In genomic region chr5:36442352-36442751, GRCh38 we compare ENCODE assay signal across 13 cellular contexts.
DNase-seq lines count a peak whose midpoint lies in the region; ATAC-seq, FAIRE-seq and TF ChIP-seq lines count a peak whose summit lies in the region.
"Had no signal": no experiment of that assay in that cellular context is flagged by ENCODE, and none has a peak within 500 bp of the region (broad histone marks: within the 10 kb centered on the region; RNA-seq: fewer than 3 reads in every experiment).

No MANE protein-coding gene starts in this region.

- peak overlapping the region; percentile 42 for H3K4me2 ChIP-seq in K562 (ENCODE audit: insufficient read depth, low read length)

- TF ChIP-seq POLR2A in K562 (conservative IDR thresholded peaks at IDR 0.05) = no peak

- no peak overlapping the region for H3K4me3 Mint-ChIP-seq in mesothelial cell of epicardium
- H3K4me3 Mint-ChIP-seq: HFFc6, T-cell had no signal

- no peaks in the 10 kb centered on the region for H3K9me3 Mint-ChIP-seq in mesothelial cell of epicardium
- H3K9me3 Mint-ChIP-seq: HFFc6, T-cell had no signal

- no peak for TF ChIP-seq CTCF in K562 (IDR thresholded peaks at IDR 0.05 in 2 of 3, conservative IDR thresholded peaks at IDR 0.05 in 1 of 3; ENCODE audit: insufficient read depth in 2 of 3, low read depth in 1 of 3, low read length in 3 of 3)
- no peak for TF ChIP-seq CTCF in mesothelial cell of epicardium (IDR thresholded peaks at IDR 0.05; ENCODE audit: unreplicated experiment)
- no peak for TF ChIP-seq CTCF in mucosa of descending colon (IDR thresholded peaks at IDR 0.05)

- no peaks in the 10 kb centered on the region for H3K27me3 ChIP-seq in K562 (ENCODE audit: control insufficient read depth in 2 of 2, insufficient read depth in 2 of 2, low read length in 2 of 2)
- H3K27me3 ChIP-seq: transverse colon had no signal

- CTCF ChIA-PET in K562 (lab: Yijun Ruan, JAX; ENCODE audit: low intra/inter-chr PET ratio) = interaction anchor here (0.6 kb wide), 1 partner anchor 486 kb away, joined by 3 read pairs; no protein-coding TSS in a partner anchor

- BruUV-seq in K562 (replicated peaks; lab: Mats Ljungman, UMichigan) = no TSS peak

- peak; percentile 88 for FAIRE-seq in K562 (lab: Jason Lieb, UNC)

- H3K4me3 ChIP-seq in K562 (no peak overlapping the region), mucosa of descending colon (no peak overlapping the region)
- H3K4me3 ChIP-seq: transverse colon had no signal

- peak; percentile 70 for ATAC-seq in K562
- ATAC-seq in mucosa of descending colon = no peak
- no peak for ATAC-seq in GM19463 (IDR thresholded peaks at IDR 0.05; ENCODE audit: unreplicated experiment)
- ATAC-seq: T-cell had no signal

- no peaks in the 10 kb centered on the region for H4K20me1 ChIP-seq in K562 (replicated peaks; ENCODE audit: control insufficient read depth, insufficient read depth, low read length)

- peak overlapping the region; percentile 93 for H3K27ac Mint-ChIP-seq in mesothelial cell of epicardium
- H3K27ac Mint-ChIP-seq: HFFc6, T-cell had no signal

- no peaks in the 10 kb centered on the region for H3K27me3 Mint-ChIP-seq in mesothelial cell of epicardium (ENCODE audit: low read depth)

- DNase-seq in SIG-M5 treated with dmso at 0.1 percent for 504 hours (lab: John Stamatoyannopoulos, UW; ENCODE audit: unreplicated experiment) (peak; percentile 39), SIG-M5 (lab: John Stamatoyannopoulos, UW) (no peak), KBM-7 (peak; percentile 85), K562 (ENCODE audit: extremely low read depth in 1 of 4, low spot score in 3 of 4) (peak; percentile 64 to 83 (median 72)), mesothelial cell of epicardium (ENCODE audit: low spot score in 2 of 2, unreplicated experiment in 2 of 2) (peak in 1 of 2 experiments; percentile 49), mucosa of descending colon (no peak), midbrain (lab: John Stamatoyannopoulos, UW) (no peak)
- DNase-seq: activated naive CD4-positive, alpha-beta T cell treated with anti-CD3 and anti-CD28 coated beads, Interleukin-2, amount 50 U/mL, for 16 hours; NCI-H2081 treated with DMSO at 0.1 percent for 48 hours; T-cell; transverse colon had no signal

- peak; percentile 86 for TF ChIP-seq EP300 in K562 (IDR thresholded peaks at IDR 0.05; ENCODE audit: low read length)

- 8% methylated on average over 7 of the region's 7 CpGs for WGBS in K562 (ENCODE audit: insufficient coverage, low coverage, missing lambda C conversion rate)

- H3K9me1 ChIP-seq in K562 (ENCODE audit: control insufficient read depth, insufficient read depth, low read length) = no peaks in the 10 kb centered on the region

- H3K4me1 Mint-ChIP-seq in mesothelial cell of epicardium = peaks cover 67% of the 10 kb centered on the region

- H3K4me1 ChIP-seq in K562 (replicated peaks in 1 of 2; ENCODE audit: control insufficient read depth in 2 of 2, insufficient read depth in 2 of 2, low read length in 2 of 2) (peaks cover 30 to 50% of the 10 kb centered on the region in 2 experiments; a peak in 4 of 5 replicates), mucosa of descending colon (ENCODE audit: low read depth) (no peaks in the 10 kb centered on the region)
- H3K4me1 ChIP-seq: transverse colon had no signal

- TF ChIP-seq RAD21 in K562 (CRISPR knock-in tag; conservative IDR thresholded peaks at IDR 0.05 in 1 of 2, IDR thresholded peaks at IDR 0.05 in 1 of 2) = no peak

- peak overlapping the region; percentile 24 for H3K27ac ChIP-seq in K562 (ENCODE audit: extremely low read depth, low read depth, low read length)
- H3K27ac ChIP-seq: transverse colon had no signal

- H3K9ac ChIP-seq in K562 (ENCODE audit: insufficient read depth in 1 of 2, low read depth in 2 of 2, low read length in 2 of 2) = peak overlapping the region in 1 of 2 experiments; percentile 28; a peak in 1 of 4 replicates

- H3K9me3 ChIP-seq in K562 (replicated peaks; ENCODE audit: control insufficient read depth, insufficient read depth, low read depth, low read length) = no peaks in the 10 kb centered on the region
- no peaks in the 10 kb centered on the region for H3K9me3 ChIP-seq in mucosa of descending colon
- H3K9me3 ChIP-seq: transverse colon had no signal

- POLR2A ChIA-PET in K562 (lab: Yijun Ruan, JAX) = interaction anchor here (0.6 to 1.3 kb wide), 8 partner anchors 9 to 1611 kb away, joined by 3 read pairs; partner anchors contain the start of gene NIPBL

- H3K36me3 ChIP-seq in K562 (ENCODE audit: control insufficient read depth, insufficient read depth, low read length) = no peaks in the 10 kb centered on the region
- no peaks in the 10 kb centered on the region for H3K36me3 ChIP-seq in mucosa of descending colon (ENCODE audit: low read depth)
- H3K36me3 ChIP-seq: transverse colon had no signal

- H3K36me3 Mint-ChIP-seq in mesothelial cell of epicardium = no peaks in the 10 kb centered on the region
- H3K36me3 Mint-ChIP-seq: T-cell had no signal

- peak overlapping the region; percentile 94 for H2AFZ ChIP-seq in K562 (ENCODE audit: low read depth, low read length)

- H3K79me2 ChIP-seq in K562 (ENCODE audit: control insufficient read depth, insufficient read depth, low read length) = no peaks in the 10 kb centered on the region

- intact Hi-C loops in K562 (cut with micrococcal nuclease) = no loop called here
- intact Hi-C loops in mucosa of descending colon (cut with DNase I, micrococcal nuclease) = no loop called here

- in situ Hi-C loops in KBM-7 (cut with MboI; ENCODE audit: low pct_unique_long_range_greater_than_20kb, low sequenced_read_pairs) = no loop called here
- in situ Hi-C loops in K562 (cut with MboI) = no loop called here

TF ChIP-seq in K562, 482 proteins besides CTCF, POLR2A, EP300 and RAD21 (continues in another document):
- TF ChIP-seq ZNF134 (CRISPR knock-in tag; conservative IDR thresholded peaks at IDR 0.05) (peak; percentile 45; the same call in 1 of the 2 replicates), MYC (IDR thresholded peaks at IDR 0.05; ENCODE audit: low read depth, low read length) (0 out of 2 replicates have a peak, but pooled peaks have one; percentile 17), MYC (CRISPR knock-in tag; IDR thresholded peaks at IDR 0.05; ENCODE audit: borderline replicate concordance, low read depth) (no peak), EP400 (IDR thresholded peaks at IDR 0.05) (no peak), KLF16 (IDR thresholded peaks at IDR 0.05) (peak; percentile 64; the same call in 1 of the 2 replicates), STAT5A (IDR thresholded peaks at IDR 0.05; ENCODE audit: borderline replicate concordance, low read length) (peak; percentile 75), MTA1 (IDR thresholded peaks at IDR 0.05; ENCODE audit: borderline replicate concordance) (peak; percentile 61; the same call in 1 of the 2 replicates)
- TF ChIP-seq, protein P1, sequence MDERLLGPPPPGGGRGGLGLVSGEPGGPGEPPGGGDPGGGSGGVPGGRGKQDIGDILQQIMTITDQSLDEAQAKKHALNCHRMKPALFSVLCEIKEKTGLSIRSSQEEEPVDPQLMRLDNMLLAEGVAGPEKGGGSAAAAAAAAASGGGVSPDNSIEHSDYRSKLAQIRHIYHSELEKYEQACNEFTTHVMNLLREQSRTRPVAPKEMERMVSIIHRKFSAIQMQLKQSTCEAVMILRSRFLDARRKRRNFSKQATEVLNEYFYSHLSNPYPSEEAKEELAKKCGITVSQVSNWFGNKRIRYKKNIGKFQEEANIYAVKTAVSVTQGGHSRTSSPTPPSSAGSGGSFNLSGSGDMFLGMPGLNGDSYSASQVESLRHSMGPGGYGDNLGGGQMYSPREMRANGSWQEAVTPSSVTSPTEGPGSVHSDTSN (CRISPR knock-in tag; IDR thresholded peaks at IDR 0.05; ENCODE audit: low read depth) = no peak
- TF ChIP-seq, protein P1 (tag; conservative IDR thresholded peaks at IDR 0.05; ENCODE audit: low read depth) = peak; percentile 40; the same call in 1 of the 2 replicates
- TF ChIP-seq, protein P2, sequence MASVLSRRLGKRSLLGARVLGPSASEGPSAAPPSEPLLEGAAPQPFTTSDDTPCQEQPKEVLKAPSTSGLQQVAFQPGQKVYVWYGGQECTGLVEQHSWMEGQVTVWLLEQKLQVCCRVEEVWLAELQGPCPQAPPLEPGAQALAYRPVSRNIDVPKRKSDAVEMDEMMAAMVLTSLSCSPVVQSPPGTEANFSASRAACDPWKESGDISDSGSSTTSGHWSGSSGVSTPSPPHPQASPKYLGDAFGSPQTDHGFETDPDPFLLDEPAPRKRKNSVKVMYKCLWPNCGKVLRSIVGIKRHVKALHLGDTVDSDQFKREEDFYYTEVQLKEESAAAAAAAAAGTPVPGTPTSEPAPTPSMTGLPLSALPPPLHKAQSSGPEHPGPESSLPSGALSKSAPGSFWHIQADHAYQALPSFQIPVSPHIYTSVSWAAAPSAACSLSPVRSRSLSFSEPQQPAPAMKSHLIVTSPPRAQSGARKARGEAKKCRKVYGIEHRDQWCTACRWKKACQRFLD (CRISPR knock-in tag; IDR thresholded peaks at IDR 0.05) = peak; percentile 50

Comparison
In these comparisons a context has a peak if more than half of its experiments do, and no peak if none do; other contexts are left out.
1. DNase-seq: peak in SIG-M5 treated with dmso at 0.1 percent for 504 hours (single experiment), KBM-7 (single experiment) and K562 (4 of 4); none in SIG-M5 (single experiment), mucosa of descending colon (0 of 3) and midbrain (single experiment).